Comparison of ENCODE assay signal across 12 cellular contexts in the genomic region with DNA sequence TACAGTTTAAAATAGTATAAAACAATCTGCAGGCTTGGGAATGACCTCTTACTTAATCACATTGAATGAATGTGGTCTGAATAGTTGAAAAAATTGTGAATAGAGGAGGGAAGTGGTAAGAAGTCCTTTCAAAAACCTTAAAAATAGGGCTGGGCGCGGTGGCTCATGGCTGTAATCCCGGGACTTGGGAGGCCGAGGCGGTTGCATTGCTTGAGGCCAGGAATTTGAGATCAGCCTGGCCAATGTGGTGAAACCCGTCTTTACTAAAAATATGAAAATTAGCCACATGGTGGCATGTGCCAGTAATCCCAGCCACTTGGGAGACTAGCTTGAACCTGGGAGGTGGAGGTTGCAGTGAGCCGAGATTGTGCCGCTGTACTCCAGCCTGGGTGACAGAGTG.
"Had no signal": no experiment of that assay in that cellular context is flagged by ENCODE, and none has a peak within 500 bp of the region (broad histone marks: within the 10 kb centered on the region; RNA-seq: fewer than 3 reads in every experiment).

No MANE protein-coding gene starts in this region.

- H3K27me3 ChIP-seq: body of pancreas, left lung had no signal

- DNase-seq: activated CD4-positive, alpha-beta T cell treated with anti-CD3 and anti-CD28 coated beads for 36 hours; activated CD8-positive, alpha-beta memory T cell treated with anti-CD3 and anti-CD28 coated beads, Interleukin-2, amount 50 U/mL, for 48 hours; activated CD8-positive, alpha-beta T cell treated with anti-CD3 and anti-CD28 coated beads for 36 hours; activated naive CD4-positive, alpha-beta T cell; body of pancreas; dermis blood vessel endothelial cell; erythroblast; left lung; mesendoderm; stimulated activated CD4-positive, alpha-beta T cell treated with anti-CD3 and anti-CD28 coated beads, Interleukin-2, amount 100 ng/mL, for 48 hours; stimulated activated naive CD8-positive, alpha-beta T cell treated with anti-CD3 and anti-CD28 coated beads, Interleukin-15, Interleukin-2, amounts not matched to agents 100 U/mL and 50 U/mL, for 24 hours; T-helper 9 cell had no signal

- H3K4me3 ChIP-seq: body of pancreas, left lung had no signal

- H3K36me3 ChIP-seq: left lung had no signal

- H3K4me1 ChIP-seq: body of pancreas, left lung had no signal

- H3K9me3 ChIP-seq: body of pancreas had no signal

- H3K27ac ChIP-seq: body of pancreas, left lung had no signal

- ATAC-seq: activated CD4-positive, alpha-beta T cell treated with anti-CD3 and anti-CD28 coated beads for 36 hours; activated CD8-positive, alpha-beta T cell treated with anti-CD3 and anti-CD28 coated beads for 36 hours; body of pancreas; left lung; stimulated activated naive CD8-positive, alpha-beta T cell treated with anti-CD3 and anti-CD28 coated beads, Interleukin-15, Interleukin-2, amounts not matched to agents 100 U/mL and 50 U/mL, for 24 hours had no signal
